24 cellular contexts compared by ENCODE assay signal in genomic region chr3:171758109-171758508, GRCh38. TPM values are rescaled to one million over a fixed set of nuclear protein-coding genes. Genes with fewer than 3 reads are reported as not detected.
A peak's percentile ranks its signal among the peaks of the same experiment; 100 is the strongest.
DNase-seq lines count a peak whose midpoint lies in the region; ATAC-seq, FAIRE-seq and TF ChIP-seq lines count a peak whose summit lies in the region.
"Had no signal": no experiment of that assay in that cellular context is flagged by ENCODE, and none has a peak within 500 bp of the region (broad histone marks: within the 10 kb centered on the region; RNA-seq: fewer than 3 reads in every experiment).

No MANE protein-coding gene starts in this region.

- no peak overlapping the region for H3K27ac Mint-ChIP-seq in MCF 10A (ENCODE audit: low read depth, unreplicated experiment)
- H3K27ac Mint-ChIP-seq: CD14-positive monocyte; CD8-positive, alpha-beta memory T cell; IgD-negative memory B cell had no signal

- H3K36me3 ChIP-seq in breast epithelium (no peaks in the 10 kb centered on the region), mammary epithelial cell (ENCODE audit: insufficient read depth, low read length) (no peaks in the 10 kb centered on the region), keratinocyte (ENCODE audit: control insufficient read depth in 2 of 2, extremely low read depth in 1 of 2, insufficient read depth in 2 of 2, low read length in 2 of 2) (no peaks in the 10 kb centered on the region), small intestine (ENCODE audit: control insufficient read depth in 2 of 2, insufficient read depth in 2 of 2, low read length in 2 of 2) (no peaks in the 10 kb centered on the region)
- H3K36me3 ChIP-seq: BE2C had no signal

- no peak for ATAC-seq in HG02678 (IDR thresholded peaks at IDR 0.05; ENCODE audit: unreplicated experiment)
- ATAC-seq: Panc1 had no signal

- no peaks in the 10 kb centered on the region for H3K4me1 Mint-ChIP-seq in MCF 10A (ENCODE audit: insufficient read depth, unreplicated experiment)
- H3K4me1 Mint-ChIP-seq: CD8-positive, alpha-beta memory T cell; IgD-negative memory B cell had no signal

- H3K9me3 Mint-ChIP-seq in MCF 10A (ENCODE audit: unreplicated experiment), result no peaks in the 10 kb centered on the region
- H3K9me3 Mint-ChIP-seq: CD14-positive monocyte; CD8-positive, alpha-beta memory T cell; IgD-negative memory B cell had no signal

- peaks cover 3 to 4% of the 10 kb centered on the region in 2 donors for H3K4me1 ChIP-seq in breast epithelium
- H3K4me1 ChIP-seq in mammary epithelial cell (ENCODE audit: insufficient read depth, low read length), result peaks cover 28% of the 10 kb centered on the region
- H3K4me1 ChIP-seq in keratinocyte (ENCODE audit: control insufficient read depth, extremely low read depth, insufficient read depth, low read length), result peaks cover 31% of the 10 kb centered on the region
- H3K4me1 ChIP-seq in small intestine (ENCODE audit: control insufficient read depth in 2 of 2, insufficient read depth in 1 of 2, low read depth in 1 of 2, low read length in 1 of 2), result peaks cover 22 to 26% of the 10 kb centered on the region in 2 donors
- H3K4me1 ChIP-seq: BE2C had no signal

- H3K27ac ChIP-seq in breast epithelium (peak overlapping the region; percentile 16 to 63), mammary epithelial cell (ENCODE audit: insufficient read depth, low read depth, low read length) (peak overlapping the region; percentile 76), keratinocyte (ENCODE audit: control insufficient read depth, insufficient read depth, low read length) (peak overlapping the region; percentile 41), small intestine (ENCODE audit: low read depth in 1 of 2, low read length in 1 of 2) (no peak overlapping the region)
- H3K27ac ChIP-seq: 22Rv1, GM23248, KMS-11, RWPE1 had no signal

- no peaks in the 10 kb centered on the region for H4K20me1 ChIP-seq in mammary epithelial cell (ENCODE audit: insufficient read depth, low read length)
- no peaks in the 10 kb centered on the region for H4K20me1 ChIP-seq in keratinocyte (ENCODE audit: control insufficient read depth, extremely low read depth, insufficient read depth, low read length)

- H3K4me3 ChIP-seq in breast epithelium (no peak overlapping the region), mammary epithelial cell (replicated peaks in 1 of 3; ENCODE audit: insufficient read depth in 1 of 3, low read depth in 2 of 3, low read length in 3 of 3) (no peak overlapping the region), keratinocyte (ENCODE audit: control insufficient read depth in 2 of 3, extremely low read depth in 1 of 3, insufficient read depth in 2 of 3, low read depth in 1 of 3, low read length in 3 of 3) (no peak overlapping the region), small intestine (ENCODE audit: low read depth in 1 of 2, low read length in 2 of 2) (no peak overlapping the region)
- H3K4me3 ChIP-seq: GM23248 had no signal

- no peak for TF ChIP-seq POLR2A in breast epithelium (IDR thresholded peaks at IDR 0.05)

- no peak for DNase-seq in breast epithelium (ENCODE audit: low spot score in 2 of 2)
- no peak for DNase-seq in MCF 10A (ENCODE audit: unreplicated experiment)
- DNase-seq in mammary epithelial cell, result peak; percentile 41
- no peak for DNase-seq in keratinocyte (ENCODE audit: low read depth, low spot score)
- peak; percentile 47 for DNase-seq in small intestine
- DNase-seq in COLO829 (ENCODE audit: low spot score), result no peak
- DNase-seq in stimulated activated CD4-positive, alpha-beta T cell treated with anti-CD3 and anti-CD28 coated beads, Interleukin-4, amount 100 ng/mL, for 24 hours, result no peak
- DNase-seq: ACHN; BE2C; CD8-positive, alpha-beta memory T cell; GM23248; H7; NCI-H1092 treated with DMSO at 0.1 percent for 48 hours; NCI-H1436 treated with DMSO at 0.1 percent for 48 hours; NCI-H2029; NCI-H446 treated with DMSO at 0.1 percent for 48 hours; SHP77 had no signal

- H3K79me2 ChIP-seq in mammary epithelial cell (ENCODE audit: insufficient read depth, low read length) (no peaks in the 10 kb centered on the region), keratinocyte (ENCODE audit: control insufficient read depth, insufficient read depth, low read length) (no peaks in the 10 kb centered on the region)

- FAIRE-seq in keratinocyte (lab: Jason Lieb, UNC), result no peak
- no peak for FAIRE-seq in small intestine (lab: Jason Lieb, UNC)

- dilution Hi-C loops in mammary epithelial cell (cut with HindIII; ENCODE audit: low sequenced_read_pairs), result no loop called here
- dilution Hi-C loops in keratinocyte (cut with MboI; ENCODE audit: extremely low pct_ligation_motif_present, low sequenced_read_pairs), result no loop called here

- H2AFZ ChIP-seq in mammary epithelial cell (ENCODE audit: low read depth, low read length) (no peak overlapping the region), keratinocyte (ENCODE audit: control insufficient read depth, low read length) (no peak overlapping the region)
- H2AFZ ChIP-seq: GM23248 had no signal

- in situ Hi-C loops in mammary epithelial cell (cut with MboI; ENCODE audit: low sequenced_read_pairs in 2 of 2), result no loop called here

- no peak overlapping the region for H3K4me3 Mint-ChIP-seq in MCF 10A (ENCODE audit: unreplicated experiment)
- H3K4me3 Mint-ChIP-seq: CD14-positive monocyte; CD8-positive, alpha-beta memory T cell; IgD-negative memory B cell had no signal

- H3K9me1 ChIP-seq in keratinocyte (ENCODE audit: control insufficient read depth, extremely low read depth, insufficient read depth, low read length), result no peaks in the 10 kb centered on the region

- no peaks in the 10 kb centered on the region for H3K9me3 ChIP-seq in breast epithelium
- H3K9me3 ChIP-seq in mammary epithelial cell (replicated peaks; ENCODE audit: insufficient read depth, low read length), result no peaks in the 10 kb centered on the region
- no peaks in the 10 kb centered on the region for H3K9me3 ChIP-seq in keratinocyte (ENCODE audit: control insufficient read depth, low read depth, low read length)
- H3K9me3 ChIP-seq in small intestine (ENCODE audit: control insufficient read depth, low read depth), result no peaks in the 10 kb centered on the region
- H3K9me3 ChIP-seq: BE2C had no signal

- POLR2A ChIA-PET in MCF 10A (lab: Yijun Ruan, JAX), result no interaction called here

- H3K4me2 ChIP-seq in mammary epithelial cell (ENCODE audit: insufficient read depth, low read depth, low read length) (peak overlapping the region; percentile 77), keratinocyte (ENCODE audit: control insufficient read depth, extremely low read depth, insufficient read depth, low read depth, low read length) (peak overlapping the region; percentile 74)
- H3K4me2 ChIP-seq: KMS-11 had no signal

- WGBS in mammary epithelial cell (ENCODE audit: low coverage, missing lambda C conversion rate), result 59% methylated on average over 3 of the region's 3 CpGs
- 29 to 66% (median 44%) methylated on average over 3 of the region's 3 CpGs for WGBS in small intestine, 3 donors

- CTCF ChIA-PET in MCF 10A (lab: Yijun Ruan, JAX) (interaction anchor here (0.5 to 1.7 kb wide), 6 partner anchors 13 to 533 kb away, joined by 3 to 18 read pairs (median 4); no protein-coding TSS in a partner anchor), mammary epithelial cell (lab: Charles Lee; ENCODE audit: low non-redundant PET) (no interaction called here)

- no peaks in the 10 kb centered on the region for H3K27me3 ChIP-seq in breast epithelium
- H3K27me3 ChIP-seq in mammary epithelial cell (ENCODE audit: insufficient read depth, low read length), result no peaks in the 10 kb centered on the region
- no peaks in the 10 kb centered on the region for H3K27me3 ChIP-seq in keratinocyte (ENCODE audit: control insufficient read depth, extremely low read depth, insufficient read depth, low read length)
- no peaks in the 10 kb centered on the region for H3K27me3 ChIP-seq in small intestine (ENCODE audit: control insufficient read depth in 2 of 2, insufficient read depth in 2 of 2, low read length in 2 of 2)
- H3K27me3 ChIP-seq: BE2C had no signal

- intact Hi-C loops in breast epithelium (cut with DNase I; ENCODE audit: low total_unique reads) (no loop called here), MCF 10A (cut with micrococcal nuclease) (no loop called here), mammary epithelial cell (cut with micrococcal nuclease) (no loop called here)

- BruUV-seq in MCF 10A (replicated peaks; lab: Mats Ljungman, UMichigan) (no TSS peak), mammary epithelial cell (replicated peaks; lab: Mats Ljungman, UMichigan) (no TSS peak)

- H3K9ac ChIP-seq in mammary epithelial cell (ENCODE audit: insufficient read depth, low read length) (no peak overlapping the region), keratinocyte (ENCODE audit: control insufficient read depth, extremely low read depth, insufficient read depth, low read length) (no peak overlapping the region)
- H3K9ac ChIP-seq: GM23248, KMS-11 had no signal

- TF ChIP-seq CTCF in breast epithelium (IDR thresholded peaks at IDR 0.05) (no peak), MCF 10A (IDR thresholded peaks at IDR 0.05; ENCODE audit: unreplicated experiment) (no peak), mammary epithelial cell (conservative IDR thresholded peaks at IDR 0.05 in 1 of 2, IDR thresholded peaks at IDR 0.05 in 1 of 2; ENCODE audit: extremely low read depth in 1 of 2, insufficient read depth in 1 of 2, low read depth in 1 of 2, low read length in 2 of 2) (no peak), keratinocyte (optimal IDR thresholded peaks at IDR 0.05 in 1 of 3, IDR thresholded peaks at IDR 0.05 in 1 of 3, conservative IDR thresholded peaks at IDR 0.05 in 1 of 3; ENCODE audit: extremely low read depth in 1 of 3, insufficient read depth in 2 of 3, low read length in 3 of 3) (no peak)

- H3K36me3 Mint-ChIP-seq in MCF 10A (ENCODE audit: insufficient read depth, unreplicated experiment), result no peaks in the 10 kb centered on the region
- H3K36me3 Mint-ChIP-seq: CD8-positive, alpha-beta memory T cell; IgD-negative memory B cell had no signal

- no peaks in the 10 kb centered on the region for H3K27me3 Mint-ChIP-seq in MCF 10A (ENCODE audit: insufficient read depth, unreplicated experiment)

RNA-seq across cellular contexts. Expression of gene PLD1, which starts 52.2 kb away (rescaled TPM):
- total RNA-seq in breast epithelium (10 to 100 TPM; 21.1 to 36.9 (median 24.9) TPM), MCF 10A (2022) (8.0 and 14.8 TPM in 2 replicates), mammary epithelial cell (10 to 100 TPM; 13.9 to 19.0 TPM)
- polyA plus RNA-seq in mammary epithelial cell (7.5 TPM), keratinocyte (8.1 to 18.1 TPM (median 14.7 TPM) in 3 replicates), small intestine (10 to 100 TPM; 35.9 to 99.1 (median 50.9) TPM)
- polyA minus RNA-seq in mammary epithelial cell (16.3 TPM), keratinocyte (3.9 to 67.5 TPM (median 38.3 TPM) in 3 replicates)
- 8.5 TPM for polyA plus RNA-seq in keratinocyte (2011; ENCODE audit: low read depth)
- 5.1 and 9.8 TPM in 2 replicates for polyA plus RNA-seq in keratinocyte (2011; cell fraction: cytosol; rRNA removed)
- 27.1 and 28.4 TPM in 2 replicates for polyA plus RNA-seq in keratinocyte (2011; cell fraction: nucleus; rRNA removed)
- 6.1 and 9.3 TPM in 2 replicates for polyA plus RNA-seq in keratinocyte (2012; ENCODE audit: low replicate concordance)
- 5.9 TPM for polyA minus RNA-seq in keratinocyte (2011; cell fraction: cytosol; rRNA and poly(A)+ RNA removed)
- 51.8 and 109 TPM in 2 replicates for polyA minus RNA-seq in keratinocyte (2011; cell fraction: nucleus; rRNA and poly(A)+ RNA removed)
- polyA plus RNA-seq: IgD-negative memory B cell had no signal

Comparison
In these comparisons a context has a peak if more than half of its experiments do, and no peak if none do; other contexts are left out.
1. DNase-seq: peak in mammary epithelial cell (single experiment) and small intestine (single experiment); none in breast epithelium (0 of 2), MCF 10A (single experiment), keratinocyte (single experiment), COLO829 (single experiment) and stimulated activated CD4-positive, alpha-beta T cell treated with anti-CD3 and anti-CD28 coated beads, Interleukin-4, amount 100 ng/mL, for 24 hours (single experiment).
2. H3K27ac ChIP-seq: peak in breast epithelium (2 of 2), mammary epithelial cell (single experiment) and keratinocyte (single experiment); none in small intestine (0 of 2).